ENCODE assay signal across 11 cellular contexts in genomic region chr16:17365211-17365541, GRCh38.
DNase-seq lines count a peak whose midpoint lies in the region; ATAC-seq lines count a peak whose summit lies in the region.
"Had no signal": no experiment of that assay in that cellular context is flagged by ENCODE, and none has a peak within 500 bp of the region (broad histone marks: within the 10 kb centered on the region; RNA-seq: fewer than 3 reads in every experiment).

No MANE protein-coding gene starts in this region.

- H3K27me3 ChIP-seq in BLaER1 treated with 17β-estradiol and CSF1 and Interleukin-3, amounts not matched to agents 10 nM and 100 nM, result no peaks in the 10 kb centered on the region
- H3K27me3 ChIP-seq in HAP-1 (ENCODE audit: low read depth), result no peaks in the 10 kb centered on the region

- DNase-seq in GF-D8 (lab: John Stamatoyannopoulos, UW) (peak; percentile 51), naive B cell (no peak), HAP-1 (ENCODE audit: low spot score in 2 of 2) (no peak), activated gamma-delta T cell treated with Interleukin-2 at 50 U/mL for 16 hours (no peak), NCI-H1105 (lab: John Stamatoyannopoulos, UW) (no peak)
- DNase-seq in activated naive CD8-positive, alpha-beta T cell treated with anti-CD3 and anti-CD28 coated beads, Interleukin-2, amount 10 ng/mL, durations not matched to agents 7 days and 5 days, result no peak
- DNase-seq: anterior cingulate cortex; C1 segment of cervical spinal cord; stimulated activated CD4-positive, alpha-beta T cell treated with anti-CD3 and anti-CD28 coated beads, Interleukin-2, amount 100 ng/mL, for 24 hours had no signal

- in situ Hi-C loops in HAP-1 (cut with MboI; ENCODE audit: low sequenced_read_pairs), result no loop called here

- POLR2A ChIA-PET in activated naive CD8-positive, alpha-beta T cell treated with anti-CD3 and anti-CD28 coated beads, Interleukin-2, amount 10 ng/mL, durations not matched to agents 7 days and 5 days (lab: Charles Lee), result interaction anchor here (1.5 to 8.5 kb wide), 3 partner anchors 20 to 93 kb away, joined by 3 to 216 read pairs (median 3); no protein-coding TSS in a partner anchor

- 0 out of 22 replicates have a peak, but pooled peaks cover 0 to 3% (median 0%) of the 10 kb centered on the region in 11 experiments for H3K9me3 ChIP-seq in BLaER1 treated with 17β-estradiol and CSF1 and Interleukin-3, amounts not matched to agents 10 nM and 100 nM (replicated peaks in 1 of 11)
- H3K9me3 ChIP-seq in HAP-1, result no peaks in the 10 kb centered on the region

- H3K9me3 Mint-ChIP-seq in activated naive CD8-positive, alpha-beta T cell treated with anti-CD3 and anti-CD28 coated beads, Interleukin-2, amount 10 ng/mL, durations not matched to agents 7 days and 5 days, result no peaks in the 10 kb centered on the region
- H3K9me3 Mint-ChIP-seq in naive B cell, result peaks cover 0 to 6% (median 0%) of the 10 kb centered on the region in 7 donors

- H3K27me3 Mint-ChIP-seq in activated naive CD8-positive, alpha-beta T cell treated with anti-CD3 and anti-CD28 coated beads, Interleukin-2, amount 10 ng/mL, durations not matched to agents 7 days and 5 days, result no peaks in the 10 kb centered on the region
- no peaks in the 10 kb centered on the region for H3K27me3 Mint-ChIP-seq in naive B cell

- no peaks in the 10 kb centered on the region for H4K20me1 ChIP-seq in BLaER1 treated with 17β-estradiol and CSF1 and Interleukin-3, amounts not matched to agents 10 nM and 100 nM

- H3K27ac ChIP-seq in BLaER1 treated with 17β-estradiol and CSF1 and Interleukin-3, amounts not matched to agents 10 nM and 100 nM, result peak overlapping the region in 8 of 11 experiments; percentile 50 to 95 (median 92); a peak in 17 of 22 replicates

- peak overlapping the region; percentile 12 to 95 (median 91); a peak in 20 of 22 replicates for H3K4me2 ChIP-seq in BLaER1 treated with 17β-estradiol and CSF1 and Interleukin-3, amounts not matched to agents 10 nM and 100 nM

- peaks cover 27% of the 10 kb centered on the region for H3K36me3 Mint-ChIP-seq in activated naive CD8-positive, alpha-beta T cell treated with anti-CD3 and anti-CD28 coated beads, Interleukin-2, amount 10 ng/mL, durations not matched to agents 7 days and 5 days
- peaks cover 4 to 7% of the 10 kb centered on the region in 2 donors for H3K36me3 Mint-ChIP-seq in naive B cell

- H3K4me1 Mint-ChIP-seq in activated naive CD8-positive, alpha-beta T cell treated with anti-CD3 and anti-CD28 coated beads, Interleukin-2, amount 10 ng/mL, durations not matched to agents 7 days and 5 days, result peaks cover 81% of the 10 kb centered on the region
- H3K4me1 Mint-ChIP-seq in naive B cell, result peaks cover 81 to 100% (median 98%) of the 10 kb centered on the region in 3 donors

- 0 out of 20 replicates have a peak overlapping the region, but pooled peaks of 1 of the 10 experiments have one; percentile 1 for H3K4me3 ChIP-seq in BLaER1 treated with 17β-estradiol and CSF1 and Interleukin-3, amounts not matched to agents 10 nM and 100 nM
- no peak overlapping the region for H3K4me3 ChIP-seq in HAP-1

- ATAC-seq in activated naive CD8-positive, alpha-beta T cell treated with anti-CD3 and anti-CD28 coated beads, Interleukin-2, amount 10 ng/mL, durations not matched to agents 7 days and 5 days (ENCODE audit: low read depth), result no peak
- ATAC-seq in naive B cell (ENCODE audit: low read depth in 2 of 2) (no peak), GM18868 (IDR thresholded peaks at IDR 0.05; ENCODE audit: unreplicated experiment) (no peak)

- peaks cover 91 to 100% (median 100%) of the 10 kb centered on the region in 10 experiments for H3K4me1 ChIP-seq in BLaER1 treated with 17β-estradiol and CSF1 and Interleukin-3, amounts not matched to agents 10 nM and 100 nM
- no peaks in the 10 kb centered on the region for H3K4me1 ChIP-seq in HAP-1

- H3K9ac ChIP-seq in BLaER1 treated with 17β-estradiol and CSF1 and Interleukin-3, amounts not matched to agents 10 nM and 100 nM, result peak overlapping the region in 8 of 11 experiments; percentile 2 to 46 (median 36); a peak in 10 of 22 replicates

- H3K27ac Mint-ChIP-seq in activated naive CD8-positive, alpha-beta T cell treated with anti-CD3 and anti-CD28 coated beads, Interleukin-2, amount 10 ng/mL, durations not matched to agents 7 days and 5 days, result peak overlapping the region; percentile 79
- H3K27ac Mint-ChIP-seq in naive B cell, result peak overlapping the region; percentile 81 to 99 (median 98)

- peak overlapping the region; percentile 25 for H3K4me3 Mint-ChIP-seq in activated naive CD8-positive, alpha-beta T cell treated with anti-CD3 and anti-CD28 coated beads, Interleukin-2, amount 10 ng/mL, durations not matched to agents 7 days and 5 days
- H3K4me3 Mint-ChIP-seq in naive B cell, result peak overlapping the region in 7 of 8 donors; percentile 13 to 77 (median 61)

- peaks cover 0 to 17% (median 9%) of the 10 kb centered on the region in 11 experiments; a peak in 9 of 22 replicates for H3K36me3 ChIP-seq in BLaER1 treated with 17β-estradiol and CSF1 and Interleukin-3, amounts not matched to agents 10 nM and 100 nM
- H3K36me3 ChIP-seq in HAP-1 (replicated peaks), result no peaks in the 10 kb centered on the region
